Comparison of ENCODE assay signal across 22 cellular contexts in genomic region chr3:158314426-158315357, GRCh38.
A peak's percentile ranks its signal among the peaks of the same experiment; 100 is the strongest.
DNase-seq lines count a peak whose midpoint lies in the region; ATAC-seq lines count a peak whose summit lies in the region.
"Had no signal": no experiment of that assay in that cellular context is flagged by ENCODE, and none has a peak within 500 bp of the region (broad histone marks: within the 10 kb centered on the region; RNA-seq: fewer than 3 reads in every experiment).

No MANE protein-coding gene starts in this region.

- ATAC-seq in GM18499 (IDR thresholded peaks at IDR 0.05; ENCODE audit: insufficient read depth, unreplicated experiment) (peak; percentile 35), GM19438 (IDR thresholded peaks at IDR 0.05; ENCODE audit: low read depth, unreplicated experiment) (peak; percentile 59), HG02759 (IDR thresholded peaks at IDR 0.05; ENCODE audit: unreplicated experiment) (peak; percentile 48), HG03432 (IDR thresholded peaks at IDR 0.05; ENCODE audit: unreplicated experiment) (peak; percentile 67)
- ATAC-seq: left colon, mucosa of descending colon, right lobe of liver had no signal

- DNase-seq in activated CD4-positive, alpha-beta T cell treated with anti-CD3 and anti-CD28 coated beads, Interleukin-2, amount 50 U/mL, for 1 hour, result no peak
- DNase-seq in NCI-H187 treated with DMSO at 0.1 percent for 48 hours (lab: John Stamatoyannopoulos, UW) (no peak), DMS 273 (lab: John Stamatoyannopoulos, UW; ENCODE audit: unreplicated experiment) (no peak), NCI-H2081 (lab: John Stamatoyannopoulos, UW) (no peak)
- DNase-seq: activated CD4-positive, alpha-beta T cell treated with anti-CD3 and anti-CD28 coated beads, Interleukin-2, amount 10 ng/mL, durations not matched to agents 7 days and 5 days; activated T-cell treated with anti-CD3 and anti-CD28 coated beads, Interleukin-2, amount 50 U/mL, for 24 hours; caudate nucleus; CD4-positive, alpha-beta memory T cell; effector memory CD4-positive, alpha-beta T cell; IMR-90; left colon; mucosa of descending colon; NCI-H2171 treated with DMSO at 0.1 percent for 48 hours; occipital lobe; right lobe of liver; SJCRH30; stimulated activated CD8-positive, alpha-beta memory T cell treated with anti-CD3 and anti-CD28 coated beads, Interleukin-4, amount 100 ng/mL, for 48 hours; T1000 had no signal
